1 cellular context compared by ENCODE assay signal in the genomic region with DNA sequence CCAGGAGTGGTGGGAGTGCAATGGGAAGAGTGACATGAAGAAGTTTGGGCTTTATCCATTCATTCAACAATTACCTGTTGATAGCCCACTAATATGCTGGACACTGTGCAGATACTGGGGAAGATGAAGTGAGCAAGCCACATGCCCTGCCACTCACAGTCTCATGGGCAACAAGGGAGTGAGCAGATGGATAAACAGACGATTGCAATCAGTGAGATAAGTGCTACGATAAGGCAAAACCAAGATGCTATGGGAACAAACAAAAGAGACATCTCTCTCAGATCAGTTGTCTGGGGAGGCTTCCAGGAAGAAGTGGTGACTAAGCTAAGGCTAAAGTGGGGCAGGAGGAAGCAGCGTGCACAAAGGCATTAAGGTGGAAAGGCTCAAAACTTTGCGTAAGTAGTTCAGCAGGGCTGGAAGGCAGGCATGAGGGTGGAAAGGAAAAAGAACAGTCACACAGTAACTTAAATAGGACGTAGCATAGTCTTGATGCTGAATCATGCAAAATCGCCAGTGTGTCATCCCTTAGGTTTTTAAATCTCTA.
A peak's percentile ranks its signal among the peaks of the same experiment; 100 is the strongest.
TF ChIP-seq lines count a peak whose summit lies in the region.

No MANE protein-coding gene starts in this region.

TF ChIP-seq in K562, 482 proteins besides CTCF, POLR2A, EP300 and RAD21 (continued from another document and continues in another):
- TF ChIP-seq, protein P1, sequence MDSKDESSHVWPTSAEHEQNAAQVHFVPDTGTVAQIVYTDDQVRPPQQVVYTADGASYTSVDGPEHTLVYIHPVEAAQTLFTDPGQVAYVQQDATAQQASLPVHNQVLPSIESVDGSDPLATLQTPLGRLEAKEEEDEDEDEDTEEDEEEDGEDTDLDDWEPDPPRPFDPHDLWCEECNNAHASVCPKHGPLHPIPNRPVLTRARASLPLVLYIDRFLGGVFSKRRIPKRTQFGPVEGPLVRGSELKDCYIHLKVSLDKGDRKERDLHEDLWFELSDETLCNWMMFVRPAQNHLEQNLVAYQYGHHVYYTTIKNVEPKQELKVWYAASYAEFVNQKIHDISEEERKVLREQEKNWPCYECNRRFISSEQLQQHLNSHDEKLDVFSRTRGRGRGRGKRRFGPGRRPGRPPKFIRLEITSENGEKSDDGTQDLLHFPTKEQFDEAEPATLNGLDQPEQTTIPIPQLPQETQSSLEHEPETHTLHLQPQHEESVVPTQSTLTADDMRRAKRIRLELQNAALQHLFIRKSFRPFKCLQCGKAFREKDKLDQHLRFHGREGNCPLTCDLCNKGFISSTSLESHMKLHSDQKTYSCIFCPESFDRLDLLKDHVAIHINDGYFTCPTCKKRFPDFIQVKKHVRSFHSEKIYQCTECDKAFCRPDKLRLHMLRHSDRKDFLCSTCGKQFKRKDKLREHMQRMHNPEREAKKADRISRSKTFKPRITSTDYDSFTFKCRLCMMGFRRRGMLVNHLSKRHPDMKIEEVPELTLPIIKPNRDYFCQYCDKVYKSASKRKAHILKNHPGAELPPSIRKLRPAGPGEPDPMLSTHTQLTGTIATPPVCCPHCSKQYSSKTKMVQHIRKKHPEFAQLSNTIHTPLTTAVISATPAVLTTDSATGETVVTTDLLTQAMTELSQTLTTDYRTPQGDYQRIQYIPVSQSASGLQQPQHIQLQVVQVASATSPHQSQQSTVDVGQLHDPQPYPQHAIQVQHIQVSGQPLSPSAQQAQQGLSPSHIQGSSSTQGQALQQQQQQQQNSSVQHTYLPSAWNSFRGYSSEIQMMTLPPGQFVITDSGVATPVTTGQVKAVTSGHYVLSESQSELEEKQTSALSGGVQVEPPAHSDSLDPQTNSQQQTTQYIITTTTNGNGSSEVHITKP (IDR thresholded peaks at IDR 0.05; ENCODE audit: partially characterized antibody): no peak
- TF ChIP-seq, protein P2, sequence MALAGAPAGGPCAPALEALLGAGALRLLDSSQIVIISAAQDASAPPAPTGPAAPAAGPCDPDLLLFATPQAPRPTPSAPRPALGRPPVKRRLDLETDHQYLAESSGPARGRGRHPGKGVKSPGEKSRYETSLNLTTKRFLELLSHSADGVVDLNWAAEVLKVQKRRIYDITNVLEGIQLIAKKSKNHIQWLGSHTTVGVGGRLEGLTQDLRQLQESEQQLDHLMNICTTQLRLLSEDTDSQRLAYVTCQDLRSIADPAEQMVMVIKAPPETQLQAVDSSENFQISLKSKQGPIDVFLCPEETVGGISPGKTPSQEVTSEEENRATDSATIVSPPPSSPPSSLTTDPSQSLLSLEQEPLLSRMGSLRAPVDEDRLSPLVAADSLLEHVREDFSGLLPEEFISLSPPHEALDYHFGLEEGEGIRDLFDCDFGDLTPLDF (CRISPR knock-in tag; IDR thresholded peaks at IDR 0.05): no peak
- TF ChIP-seq HMG20A (CRISPR knock-in tag; conservative IDR thresholded peaks at IDR 0.05) (no peak), TEAD2 (tag; IDR thresholded peaks at IDR 0.05) (no peak), NFATC3 (IDR thresholded peaks at IDR 0.05) (no peak), ZNF174 (CRISPR knock-in tag; IDR thresholded peaks at IDR 0.05) (no peak), TCFL5 (CRISPR knock-in tag; conservative IDR thresholded peaks at IDR 0.05) (no peak), GATA2 (CRISPR knock-in tag; IDR thresholded peaks at IDR 0.05) (no peak), ZBTB7A (IDR thresholded peaks at IDR 0.05; ENCODE audit: borderline replicate concordance, control insufficient read depth, low read depth, low read length) (no peak), SMARCE1 (IDR thresholded peaks at IDR 0.05) (0 out of 2 replicates have a peak, but pooled peaks have one; percentile 67), SRSF7 (optimal IDR thresholded peaks at IDR 0.05; ENCODE audit: low read depth, low read length) (no peak), CTBP1 (IDR thresholded peaks at IDR 0.05; ENCODE audit: borderline replicate concordance) (peak; percentile 64; the same call in 1 of the 2 replicates), XRCC4 (IDR thresholded peaks at IDR 0.05; ENCODE audit: extremely low read depth, insufficient read depth, insufficient read length) (no peak), TBP (optimal IDR thresholded peaks at IDR 0.05; ENCODE audit: low read depth, low read length) (no peak), SAFB2 (IDR thresholded peaks at IDR 0.05; ENCODE audit: borderline replicate concordance, low read depth, low read length, severe bottlenecking) (no peak), MYBL2 (IDR thresholded peaks at IDR 0.05; ENCODE audit: low read depth) (no peak), MYBL2 (CRISPR knock-in tag; IDR thresholded peaks at IDR 0.05; ENCODE audit: borderline replicate concordance) (no peak), HNRNPK (IDR thresholded peaks at IDR 0.05; ENCODE audit: low read depth, low read length, poor library complexity, severe bottlenecking) (no peak), KAT7 (CRISPR knock-in tag; IDR thresholded peaks at IDR 0.05; ENCODE audit: borderline replicate concordance) (no peak), OTX1 (CRISPR knock-in tag; IDR thresholded peaks at IDR 0.05) (no peak), NCOA4 (IDR thresholded peaks at IDR 0.05; ENCODE audit: partially characterized antibody) (no peak), MED1 (CRISPR knock-in tag; IDR thresholded peaks at IDR 0.05; ENCODE audit: borderline replicate concordance) (no peak), POLR2AphosphoS5 (IDR thresholded peaks at IDR 0.05; ENCODE audit: control insufficient read depth, insufficient read depth, low read depth, low read length) (no peak), MAFK (IDR thresholded peaks at IDR 0.05; ENCODE audit: low read length) (peak; percentile 42; the same call in 1 of the 2 replicates), GTF2E2 (tag; IDR thresholded peaks at IDR 0.05) (no peak), TBL1XR1 (IDR thresholded peaks at IDR 0.05; ENCODE audit: low read length in 2 of 2) (no peak), PTTG1 (tag; IDR thresholded peaks at IDR 0.05; ENCODE audit: low read depth) (no peak), HMGN3 (IDR thresholded peaks at IDR 0.05; ENCODE audit: borderline replicate concordance, extremely low read depth, insufficient read length, low read depth, low read length) (no peak)
- TF ChIP-seq, protein P3, sequence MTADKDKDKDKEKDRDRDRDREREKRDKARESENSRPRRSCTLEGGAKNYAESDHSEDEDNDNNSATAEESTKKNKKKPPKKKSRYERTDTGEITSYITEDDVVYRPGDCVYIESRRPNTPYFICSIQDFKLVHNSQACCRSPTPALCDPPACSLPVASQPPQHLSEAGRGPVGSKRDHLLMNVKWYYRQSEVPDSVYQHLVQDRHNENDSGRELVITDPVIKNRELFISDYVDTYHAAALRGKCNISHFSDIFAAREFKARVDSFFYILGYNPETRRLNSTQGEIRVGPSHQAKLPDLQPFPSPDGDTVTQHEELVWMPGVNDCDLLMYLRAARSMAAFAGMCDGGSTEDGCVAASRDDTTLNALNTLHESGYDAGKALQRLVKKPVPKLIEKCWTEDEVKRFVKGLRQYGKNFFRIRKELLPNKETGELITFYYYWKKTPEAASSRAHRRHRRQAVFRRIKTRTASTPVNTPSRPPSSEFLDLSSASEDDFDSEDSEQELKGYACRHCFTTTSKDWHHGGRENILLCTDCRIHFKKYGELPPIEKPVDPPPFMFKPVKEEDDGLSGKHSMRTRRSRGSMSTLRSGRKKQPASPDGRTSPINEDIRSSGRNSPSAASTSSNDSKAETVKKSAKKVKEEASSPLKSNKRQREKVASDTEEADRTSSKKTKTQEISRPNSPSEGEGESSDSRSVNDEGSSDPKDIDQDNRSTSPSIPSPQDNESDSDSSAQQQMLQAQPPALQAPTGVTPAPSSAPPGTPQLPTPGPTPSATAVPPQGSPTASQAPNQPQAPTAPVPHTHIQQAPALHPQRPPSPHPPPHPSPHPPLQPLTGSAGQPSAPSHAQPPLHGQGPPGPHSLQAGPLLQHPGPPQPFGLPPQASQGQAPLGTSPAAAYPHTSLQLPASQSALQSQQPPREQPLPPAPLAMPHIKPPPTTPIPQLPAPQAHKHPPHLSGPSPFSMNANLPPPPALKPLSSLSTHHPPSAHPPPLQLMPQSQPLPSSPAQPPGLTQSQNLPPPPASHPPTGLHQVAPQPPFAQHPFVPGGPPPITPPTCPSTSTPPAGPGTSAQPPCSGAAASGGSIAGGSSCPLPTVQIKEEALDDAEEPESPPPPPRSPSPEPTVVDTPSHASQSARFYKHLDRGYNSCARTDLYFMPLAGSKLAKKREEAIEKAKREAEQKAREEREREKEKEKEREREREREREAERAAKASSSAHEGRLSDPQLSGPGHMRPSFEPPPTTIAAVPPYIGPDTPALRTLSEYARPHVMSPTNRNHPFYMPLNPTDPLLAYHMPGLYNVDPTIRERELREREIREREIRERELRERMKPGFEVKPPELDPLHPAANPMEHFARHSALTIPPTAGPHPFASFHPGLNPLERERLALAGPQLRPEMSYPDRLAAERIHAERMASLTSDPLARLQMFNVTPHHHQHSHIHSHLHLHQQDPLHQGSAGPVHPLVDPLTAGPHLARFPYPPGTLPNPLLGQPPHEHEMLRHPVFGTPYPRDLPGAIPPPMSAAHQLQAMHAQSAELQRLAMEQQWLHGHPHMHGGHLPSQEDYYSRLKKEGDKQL (CRISPR knock-in tag; IDR thresholded peaks at IDR 0.05; ENCODE audit: borderline replicate concordance): no peak
- TF ChIP-seq, protein P4, sequence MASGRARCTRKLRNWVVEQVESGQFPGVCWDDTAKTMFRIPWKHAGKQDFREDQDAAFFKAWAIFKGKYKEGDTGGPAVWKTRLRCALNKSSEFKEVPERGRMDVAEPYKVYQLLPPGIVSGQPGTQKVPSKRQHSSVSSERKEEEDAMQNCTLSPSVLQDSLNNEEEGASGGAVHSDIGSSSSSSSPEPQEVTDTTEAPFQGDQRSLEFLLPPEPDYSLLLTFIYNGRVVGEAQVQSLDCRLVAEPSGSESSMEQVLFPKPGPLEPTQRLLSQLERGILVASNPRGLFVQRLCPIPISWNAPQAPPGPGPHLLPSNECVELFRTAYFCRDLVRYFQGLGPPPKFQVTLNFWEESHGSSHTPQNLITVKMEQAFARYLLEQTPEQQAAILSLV (tag; IDR thresholded peaks at IDR 0.05): no peak
- TF ChIP-seq, protein P5, sequence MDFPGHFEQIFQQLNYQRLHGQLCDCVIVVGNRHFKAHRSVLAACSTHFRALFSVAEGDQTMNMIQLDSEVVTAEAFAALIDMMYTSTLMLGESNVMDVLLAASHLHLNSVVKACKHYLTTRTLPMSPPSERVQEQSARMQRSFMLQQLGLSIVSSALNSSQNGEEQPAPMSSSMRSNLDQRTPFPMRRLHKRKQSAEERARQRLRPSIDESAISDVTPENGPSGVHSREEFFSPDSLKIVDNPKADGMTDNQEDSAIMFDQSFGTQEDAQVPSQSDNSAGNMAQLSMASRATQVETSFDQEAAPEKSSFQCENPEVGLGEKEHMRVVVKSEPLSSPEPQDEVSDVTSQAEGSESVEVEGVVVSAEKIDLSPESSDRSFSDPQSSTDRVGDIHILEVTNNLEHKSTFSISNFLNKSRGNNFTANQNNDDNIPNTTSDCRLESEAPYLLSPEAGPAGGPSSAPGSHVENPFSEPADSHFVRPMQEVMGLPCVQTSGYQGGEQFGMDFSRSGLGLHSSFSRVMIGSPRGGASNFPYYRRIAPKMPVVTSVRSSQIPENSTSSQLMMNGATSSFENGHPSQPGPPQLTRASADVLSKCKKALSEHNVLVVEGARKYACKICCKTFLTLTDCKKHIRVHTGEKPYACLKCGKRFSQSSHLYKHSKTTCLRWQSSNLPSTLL (IDR thresholded peaks at IDR 0.05): no peak
- TF ChIP-seq, protein P6, sequence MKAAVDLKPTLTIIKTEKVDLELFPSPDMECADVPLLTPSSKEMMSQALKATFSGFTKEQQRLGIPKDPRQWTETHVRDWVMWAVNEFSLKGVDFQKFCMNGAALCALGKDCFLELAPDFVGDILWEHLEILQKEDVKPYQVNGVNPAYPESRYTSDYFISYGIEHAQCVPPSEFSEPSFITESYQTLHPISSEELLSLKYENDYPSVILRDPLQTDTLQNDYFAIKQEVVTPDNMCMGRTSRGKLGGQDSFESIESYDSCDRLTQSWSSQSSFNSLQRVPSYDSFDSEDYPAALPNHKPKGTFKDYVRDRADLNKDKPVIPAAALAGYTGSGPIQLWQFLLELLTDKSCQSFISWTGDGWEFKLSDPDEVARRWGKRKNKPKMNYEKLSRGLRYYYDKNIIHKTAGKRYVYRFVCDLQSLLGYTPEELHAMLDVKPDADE (conservative IDR thresholded peaks at IDR 0.05; ENCODE audit: control insufficient read depth, low read depth, low read length): no peak
- TF ChIP-seq, protein P7, sequence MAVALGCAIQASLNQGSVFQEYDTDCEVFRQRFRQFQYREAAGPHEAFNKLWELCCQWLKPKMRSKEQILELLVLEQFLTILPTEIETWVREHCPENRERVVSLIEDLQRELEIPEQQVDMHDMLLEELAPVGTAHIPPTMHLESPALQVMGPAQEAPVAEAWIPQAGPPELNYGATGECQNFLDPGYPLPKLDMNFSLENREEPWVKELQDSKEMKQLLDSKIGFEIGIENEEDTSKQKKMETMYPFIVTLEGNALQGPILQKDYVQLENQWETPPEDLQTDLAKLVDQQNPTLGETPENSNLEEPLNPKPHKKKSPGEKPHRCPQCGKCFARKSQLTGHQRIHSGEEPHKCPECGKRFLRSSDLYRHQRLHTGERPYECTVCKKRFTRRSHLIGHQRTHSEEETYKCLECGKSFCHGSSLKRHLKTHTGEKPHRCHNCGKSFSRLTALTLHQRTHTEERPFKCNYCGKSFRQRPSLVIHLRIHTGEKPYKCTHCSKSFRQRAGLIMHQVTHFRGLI (CRISPR knock-in tag; IDR thresholded peaks at IDR 0.05): no peak
- TF ChIP-seq, protein P8, sequence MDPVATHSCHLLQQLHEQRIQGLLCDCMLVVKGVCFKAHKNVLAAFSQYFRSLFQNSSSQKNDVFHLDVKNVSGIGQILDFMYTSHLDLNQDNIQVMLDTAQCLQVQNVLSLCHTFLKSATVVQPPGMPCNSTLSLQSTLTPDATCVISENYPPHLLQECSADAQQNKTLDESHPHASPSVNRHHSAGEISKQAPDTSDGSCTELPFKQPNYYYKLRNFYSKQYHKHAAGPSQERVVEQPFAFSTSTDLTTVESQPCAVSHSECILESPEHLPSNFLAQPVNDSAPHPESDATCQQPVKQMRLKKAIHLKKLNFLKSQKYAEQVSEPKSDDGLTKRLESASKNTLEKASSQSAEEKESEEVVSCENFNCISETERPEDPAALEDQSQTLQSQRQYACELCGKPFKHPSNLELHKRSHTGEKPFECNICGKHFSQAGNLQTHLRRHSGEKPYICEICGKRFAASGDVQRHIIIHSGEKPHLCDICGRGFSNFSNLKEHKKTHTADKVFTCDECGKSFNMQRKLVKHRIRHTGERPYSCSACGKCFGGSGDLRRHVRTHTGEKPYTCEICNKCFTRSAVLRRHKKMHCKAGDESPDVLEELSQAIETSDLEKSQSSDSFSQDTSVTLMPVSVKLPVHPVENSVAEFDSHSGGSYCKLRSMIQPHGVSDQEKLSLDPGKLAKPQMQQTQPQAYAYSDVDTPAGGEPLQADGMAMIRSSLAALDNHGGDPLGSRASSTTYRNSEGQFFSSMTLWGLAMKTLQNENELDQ (CRISPR knock-in tag; IDR thresholded peaks at IDR 0.05; ENCODE audit: borderline replicate concordance): no peak
- TF ChIP-seq, protein P9, sequence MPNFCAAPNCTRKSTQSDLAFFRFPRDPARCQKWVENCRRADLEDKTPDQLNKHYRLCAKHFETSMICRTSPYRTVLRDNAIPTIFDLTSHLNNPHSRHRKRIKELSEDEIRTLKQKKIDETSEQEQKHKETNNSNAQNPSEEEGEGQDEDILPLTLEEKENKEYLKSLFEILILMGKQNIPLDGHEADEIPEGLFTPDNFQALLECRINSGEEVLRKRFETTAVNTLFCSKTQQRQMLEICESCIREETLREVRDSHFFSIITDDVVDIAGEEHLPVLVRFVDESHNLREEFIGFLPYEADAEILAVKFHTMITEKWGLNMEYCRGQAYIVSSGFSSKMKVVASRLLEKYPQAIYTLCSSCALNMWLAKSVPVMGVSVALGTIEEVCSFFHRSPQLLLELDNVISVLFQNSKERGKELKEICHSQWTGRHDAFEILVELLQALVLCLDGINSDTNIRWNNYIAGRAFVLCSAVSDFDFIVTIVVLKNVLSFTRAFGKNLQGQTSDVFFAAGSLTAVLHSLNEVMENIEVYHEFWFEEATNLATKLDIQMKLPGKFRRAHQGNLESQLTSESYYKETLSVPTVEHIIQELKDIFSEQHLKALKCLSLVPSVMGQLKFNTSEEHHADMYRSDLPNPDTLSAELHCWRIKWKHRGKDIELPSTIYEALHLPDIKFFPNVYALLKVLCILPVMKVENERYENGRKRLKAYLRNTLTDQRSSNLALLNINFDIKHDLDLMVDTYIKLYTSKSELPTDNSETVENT (CRISPR knock-in tag; IDR thresholded peaks at IDR 0.05): no peak
